1 cellular context compared by ENCODE assay signal in the genomic region with DNA sequence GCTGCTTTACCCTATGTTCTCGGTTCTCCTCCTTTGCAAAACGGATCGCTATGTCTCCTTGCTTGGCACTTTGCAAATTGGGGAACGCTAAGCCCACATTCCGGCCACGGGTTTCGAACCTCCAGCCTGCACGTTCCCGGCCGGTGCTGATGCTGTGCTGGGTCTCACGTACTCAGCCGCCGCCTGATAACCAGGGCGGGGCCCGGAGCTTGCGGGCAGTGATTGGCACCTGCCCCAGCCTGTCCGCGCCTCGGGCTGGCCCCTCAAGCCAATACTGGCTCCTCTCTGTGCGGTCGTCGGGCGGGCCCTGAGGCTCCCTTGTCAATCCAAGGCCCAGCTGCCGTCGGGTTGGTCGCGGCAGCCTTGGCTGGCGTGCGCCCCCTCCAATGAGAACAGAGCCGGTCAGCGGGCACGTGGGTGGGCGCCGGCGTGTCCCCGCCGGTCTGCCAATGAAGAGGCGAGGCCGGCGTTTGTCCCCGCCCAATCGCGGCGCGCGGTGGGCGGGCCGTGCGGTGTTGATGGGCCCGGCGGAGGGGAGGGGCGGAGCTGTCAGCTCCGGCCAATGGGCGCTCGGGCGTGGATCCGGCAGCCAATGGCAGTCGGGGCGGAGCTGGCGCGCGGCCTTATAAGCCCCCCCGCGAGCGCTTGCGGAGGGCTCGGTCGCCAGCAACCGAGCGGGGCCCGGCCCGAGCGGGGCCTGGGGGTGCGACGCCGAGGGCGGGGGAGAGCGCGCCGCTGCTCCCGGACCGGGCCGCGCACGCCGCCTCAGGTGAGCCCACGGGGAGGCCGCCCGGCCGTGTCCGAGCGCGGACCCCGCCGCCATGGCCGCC.
TF ChIP-seq lines count a peak whose summit lies in the region.

TSS of gene KDM4B (plus strand) at position 652 of the 830 bp plus-strand sequence. CDS start 63,778 bp downstream, outside the sequence.

TF ChIP-seq in HepG2, 621 proteins besides CTCF, POLR2A, EP300 and RAD21 (continued from another document and continues in another):
- 0 out of 2 replicates have a peak, but pooled peaks have one; percentile 38 for TF ChIP-seq ZBTB10 (CRISPR knock-in tag; IDR thresholded peaks at IDR 0.05; ENCODE audit: borderline replicate concordance)
- TF ChIP-seq, protein P1, sequence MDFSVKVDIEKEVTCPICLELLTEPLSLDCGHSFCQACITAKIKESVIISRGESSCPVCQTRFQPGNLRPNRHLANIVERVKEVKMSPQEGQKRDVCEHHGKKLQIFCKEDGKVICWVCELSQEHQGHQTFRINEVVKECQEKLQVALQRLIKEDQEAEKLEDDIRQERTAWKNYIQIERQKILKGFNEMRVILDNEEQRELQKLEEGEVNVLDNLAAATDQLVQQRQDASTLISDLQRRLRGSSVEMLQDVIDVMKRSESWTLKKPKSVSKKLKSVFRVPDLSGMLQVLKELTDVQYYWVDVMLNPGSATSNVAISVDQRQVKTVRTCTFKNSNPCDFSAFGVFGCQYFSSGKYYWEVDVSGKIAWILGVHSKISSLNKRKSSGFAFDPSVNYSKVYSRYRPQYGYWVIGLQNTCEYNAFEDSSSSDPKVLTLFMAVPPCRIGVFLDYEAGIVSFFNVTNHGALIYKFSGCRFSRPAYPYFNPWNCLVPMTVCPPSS (IDR thresholded peaks at IDR 0.05) = no peak
- TF ChIP-seq JUN (CRISPR knock-in tag; IDR thresholded peaks at IDR 0.05) = no peak
- no peak for TF ChIP-seq HNF1A (IDR thresholded peaks at IDR 0.05; ENCODE audit: low read depth)
- TF ChIP-seq HNF1A (CRISPR knock-in tag; IDR thresholded peaks at IDR 0.05; ENCODE audit: borderline replicate concordance) = peak; percentile 47; the same call in 1 of the 2 replicates
- no peak for TF ChIP-seq FIP1L1 (IDR thresholded peaks at IDR 0.05; ENCODE audit: borderline replicate concordance, insufficient read depth, low read depth, low read length)
- TF ChIP-seq, protein P2, sequence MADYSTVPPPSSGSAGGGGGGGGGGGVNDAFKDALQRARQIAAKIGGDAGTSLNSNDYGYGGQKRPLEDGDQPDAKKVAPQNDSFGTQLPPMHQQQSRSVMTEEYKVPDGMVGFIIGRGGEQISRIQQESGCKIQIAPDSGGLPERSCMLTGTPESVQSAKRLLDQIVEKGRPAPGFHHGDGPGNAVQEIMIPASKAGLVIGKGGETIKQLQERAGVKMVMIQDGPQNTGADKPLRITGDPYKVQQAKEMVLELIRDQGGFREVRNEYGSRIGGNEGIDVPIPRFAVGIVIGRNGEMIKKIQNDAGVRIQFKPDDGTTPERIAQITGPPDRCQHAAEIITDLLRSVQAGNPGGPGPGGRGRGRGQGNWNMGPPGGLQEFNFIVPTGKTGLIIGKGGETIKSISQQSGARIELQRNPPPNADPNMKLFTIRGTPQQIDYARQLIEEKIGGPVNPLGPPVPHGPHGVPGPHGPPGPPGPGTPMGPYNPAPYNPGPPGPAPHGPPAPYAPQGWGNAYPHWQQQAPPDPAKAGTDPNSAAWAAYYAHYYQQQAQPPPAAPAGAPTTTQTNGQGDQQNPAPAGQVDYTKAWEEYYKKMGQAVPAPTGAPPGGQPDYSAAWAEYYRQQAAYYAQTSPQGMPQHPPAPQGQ (CRISPR knock-in tag; IDR thresholded peaks at IDR 0.05; ENCODE audit: borderline replicate concordance) = no peak
- TF ChIP-seq HCFC1 (IDR thresholded peaks at IDR 0.05; ENCODE audit: low read depth, low read length) = 0 out of 2 replicates have a peak, but pooled peaks have one; percentile 25
- TF ChIP-seq RBM39 (IDR thresholded peaks at IDR 0.05; ENCODE audit: low read depth, low read length, poor library complexity, severe bottlenecking) = peak; percentile 37
- TF ChIP-seq STAT6 (CRISPR knock-in tag; IDR thresholded peaks at IDR 0.05; ENCODE audit: borderline replicate concordance) = no peak
- no peak for TF ChIP-seq KLF15 (CRISPR knock-in tag; IDR thresholded peaks at IDR 0.05; ENCODE audit: borderline replicate concordance)
- TF ChIP-seq, protein P3, sequence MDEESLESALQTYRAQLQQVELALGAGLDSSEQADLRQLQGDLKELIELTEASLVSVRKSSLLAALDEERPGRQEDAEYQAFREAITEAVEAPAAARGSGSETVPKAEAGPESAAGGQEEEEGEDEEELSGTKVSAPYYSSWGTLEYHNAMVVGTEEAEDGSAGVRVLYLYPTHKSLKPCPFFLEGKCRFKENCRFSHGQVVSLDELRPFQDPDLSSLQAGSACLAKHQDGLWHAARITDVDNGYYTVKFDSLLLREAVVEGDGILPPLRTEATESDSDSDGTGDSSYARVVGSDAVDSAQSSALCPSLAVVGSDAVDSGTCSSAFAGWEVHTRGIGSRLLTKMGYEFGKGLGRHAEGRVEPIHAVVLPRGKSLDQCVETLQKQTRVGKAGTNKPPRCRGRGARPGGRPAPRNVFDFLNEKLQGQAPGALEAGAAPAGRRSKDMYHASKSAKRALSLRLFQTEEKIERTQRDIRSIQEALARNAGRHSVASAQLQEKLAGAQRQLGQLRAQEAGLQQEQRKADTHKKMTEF (CRISPR knock-in tag; IDR thresholded peaks at IDR 0.05) = peak; percentile 81; the same call in 1 of the 2 replicates
- no peak for TF ChIP-seq NR2F6 (IDR thresholded peaks at IDR 0.05)
- TF ChIP-seq NR2F6 (CRISPR knock-in tag; IDR thresholded peaks at IDR 0.05) = peak; percentile 36; the same call in 1 of the 2 replicates
- TF ChIP-seq TAF15 (IDR thresholded peaks at IDR 0.05; ENCODE audit: low read depth, low read length, poor library complexity, severe bottlenecking) = no peak
- TF ChIP-seq POGZ (CRISPR knock-in tag; IDR thresholded peaks at IDR 0.05) = no peak; the same call in 1 of the 2 replicates
- TF ChIP-seq MZF1 (CRISPR knock-in tag; IDR thresholded peaks at IDR 0.05; ENCODE audit: borderline replicate concordance) = no peak
- no peak for TF ChIP-seq KAT7 (CRISPR knock-in tag; IDR thresholded peaks at IDR 0.05; ENCODE audit: borderline replicate concordance)
- TF ChIP-seq CBX2 (IDR thresholded peaks at IDR 0.05; ENCODE audit: low read depth, low read length) = no peak
- no peak for TF ChIP-seq CBX2 (CRISPR knock-in tag; IDR thresholded peaks at IDR 0.05; ENCODE audit: low read depth)
- peak; percentile 54; the same call in 1 of the 2 replicates for TF ChIP-seq ZNF777 (CRISPR knock-in tag; IDR thresholded peaks at IDR 0.05)
- no peak for TF ChIP-seq SATB2 (CRISPR knock-in tag; IDR thresholded peaks at IDR 0.05)
- peak; percentile 74; the same call in 1 of the 2 replicates for TF ChIP-seq PCBP1 (IDR thresholded peaks at IDR 0.05; ENCODE audit: borderline replicate concordance, low read depth, low read length)
- TF ChIP-seq NRL (CRISPR knock-in tag; IDR thresholded peaks at IDR 0.05; ENCODE audit: borderline replicate concordance) = no peak
- TF ChIP-seq, protein P4, sequence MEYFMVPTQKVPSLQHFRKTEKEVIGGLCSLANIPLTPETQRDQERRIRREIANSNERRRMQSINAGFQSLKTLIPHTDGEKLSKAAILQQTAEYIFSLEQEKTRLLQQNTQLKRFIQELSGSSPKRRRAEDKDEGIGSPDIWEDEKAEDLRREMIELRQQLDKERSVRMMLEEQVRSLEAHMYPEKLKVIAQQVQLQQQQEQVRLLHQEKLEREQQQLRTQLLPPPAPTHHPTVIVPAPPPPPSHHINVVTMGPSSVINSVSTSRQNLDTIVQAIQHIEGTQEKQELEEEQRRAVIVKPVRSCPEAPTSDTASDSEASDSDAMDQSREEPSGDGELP (IDR thresholded peaks at IDR 0.05; ENCODE audit: borderline replicate concordance, low read depth) = peak; percentile 44; the same call in 1 of the 2 replicates
- TF ChIP-seq ATF7-NPFF (CRISPR knock-in tag; IDR thresholded peaks at IDR 0.05; ENCODE audit: low read depth) = 0 out of 2 replicates have a peak, but pooled peaks have one; percentile 62
- TF ChIP-seq PAWR (CRISPR knock-in tag; IDR thresholded peaks at IDR 0.05; ENCODE audit: borderline replicate concordance) = no peak
- TF ChIP-seq ZUFSP (CRISPR knock-in tag; IDR thresholded peaks at IDR 0.05; ENCODE audit: borderline replicate concordance) = no peak
- TF ChIP-seq ZNF660 (CRISPR knock-in tag; IDR thresholded peaks at IDR 0.05; ENCODE audit: borderline replicate concordance, low read depth) = no peak
- peak; percentile 20 for TF ChIP-seq ASH2L (IDR thresholded peaks at IDR 0.05; ENCODE audit: insufficient read length, low read depth, low read length)
- no peak for TF ChIP-seq THYN1 (CRISPR knock-in tag; IDR thresholded peaks at IDR 0.05; ENCODE audit: borderline replicate concordance, low read depth)
- TF ChIP-seq SP5 (CRISPR knock-in tag; IDR thresholded peaks at IDR 0.05; ENCODE audit: borderline replicate concordance, low read depth) = peak; percentile 18; the same call in 1 of the 2 replicates
- TF ChIP-seq HOXA3 (CRISPR knock-in tag; IDR thresholded peaks at IDR 0.05) = no peak; the same call in 1 of the 2 replicates
- TF ChIP-seq PHF21A (CRISPR knock-in tag; IDR thresholded peaks at IDR 0.05) = no peak
- TF ChIP-seq ZFYVE20 (CRISPR knock-in tag; IDR thresholded peaks at IDR 0.05; ENCODE audit: borderline replicate concordance, low read depth) = no peak
